19 cellular contexts compared by ENCODE assay signal in the genomic region with DNA sequence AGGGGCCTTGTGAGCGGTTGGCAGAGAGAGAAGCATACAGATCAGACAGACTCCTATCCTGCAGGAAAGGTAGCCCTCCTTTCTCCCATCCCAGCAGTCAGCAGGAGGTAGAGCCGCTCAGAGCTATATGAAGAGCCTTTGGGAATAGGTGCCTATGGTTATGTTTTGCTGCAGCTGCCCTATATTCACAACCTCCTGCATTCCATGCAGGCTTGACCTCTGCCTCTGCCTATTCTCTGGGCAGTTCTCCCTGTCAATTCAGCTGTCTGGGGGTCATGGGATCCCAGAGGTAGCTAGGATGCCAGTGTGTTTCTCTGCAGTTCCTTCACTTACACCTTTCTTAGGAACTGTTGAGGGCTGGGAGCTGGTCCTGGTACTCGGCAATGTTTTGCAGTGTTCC.
"Had no signal": no experiment of that assay in that cellular context is flagged by ENCODE, and none has a peak within 500 bp of the region (broad histone marks: within the 10 kb centered on the region; RNA-seq: fewer than 3 reads in every experiment).

No MANE protein-coding gene starts in this region.

- H3K4me1 Mint-ChIP-seq: stimulated activated naive CD8-positive, alpha-beta T cell treated with anti-CD3 and anti-CD28 coated beads, Interleukin-15, amount 100 ng/mL, for 72 hours had no signal

- H3K9me3 ChIP-seq: prostate gland had no signal

- H3K4me3 Mint-ChIP-seq: activated CD4-positive, alpha-beta T cell treated with anti-CD3 and anti-CD28 coated beads, Interleukin-2, amount 10 ng/mL, durations not matched to agents 24 days and 14 days; activated CD8-positive, alpha-beta T cell treated with anti-CD3 and anti-CD28 coated beads, Interleukin-2, amount 10 ng/mL, durations not matched to agents 7 days and 5 days; activated naive CD8-positive, alpha-beta T cell; activated T-cell treated with anti-CD3 and anti-CD28 coated beads, Interleukin-2, amount 50 U/mL, for 72 hours; central memory CD8-positive, alpha-beta T cell; effector memory CD8-positive, alpha-beta T cell; memory B cell; natural killer cell; stimulated activated naive CD8-positive, alpha-beta T cell treated with anti-CD3 and anti-CD28 coated beads, Interleukin-15, amount 100 ng/mL, for 72 hours; T-helper 2 cell treated with Interferon-gamma antibody and Interleukin-4, amounts not matched to agents 5 μg/mL and 100 μg/mL, for 36 hours had no signal

- ATAC-seq: activated CD8-positive, alpha-beta T cell treated with anti-CD3 and anti-CD28 coated beads, Interleukin-2, amount 10 ng/mL, durations not matched to agents 7 days and 5 days; activated T-cell treated with anti-CD3 and anti-CD28 coated beads, Interleukin-2, amount 50 U/mL, for 72 hours; effector memory CD8-positive, alpha-beta T cell; gastrocnemius medialis; heart right ventricle; natural killer cell; sciatic nerve; stimulated activated naive CD8-positive, alpha-beta T cell treated with anti-CD3 and anti-CD28 coated beads, Interleukin-15, amount 100 ng/mL, for 72 hours had no signal

- H3K27me3 ChIP-seq: gastrocnemius medialis, heart right ventricle had no signal

- H3K4me1 ChIP-seq: prostate gland had no signal

- H3K27ac ChIP-seq: gastrocnemius medialis, prostate gland had no signal

- H3K4me3 ChIP-seq: gastrocnemius medialis, heart right ventricle, left ventricle myocardium inferior, prostate gland had no signal

- H3K27me3 Mint-ChIP-seq: activated CD4-positive, alpha-beta T cell treated with anti-CD3 and anti-CD28 coated beads, Interleukin-2, amount 10 ng/mL, durations not matched to agents 24 days and 14 days; activated naive CD8-positive, alpha-beta T cell; central memory CD8-positive, alpha-beta T cell; effector memory CD8-positive, alpha-beta T cell; memory B cell; stimulated activated naive CD8-positive, alpha-beta T cell treated with anti-CD3 and anti-CD28 coated beads, Interleukin-15, amount 100 ng/mL, for 72 hours had no signal

- H3K27ac Mint-ChIP-seq: activated CD4-positive, alpha-beta T cell treated with anti-CD3 and anti-CD28 coated beads, Interleukin-2, amount 10 ng/mL, durations not matched to agents 24 days and 14 days; activated CD8-positive, alpha-beta T cell treated with anti-CD3 and anti-CD28 coated beads, Interleukin-2, amount 10 ng/mL, durations not matched to agents 7 days and 5 days; activated naive CD8-positive, alpha-beta T cell; activated T-cell treated with anti-CD3 and anti-CD28 coated beads, Interleukin-2, amount 50 U/mL, for 72 hours; effector memory CD8-positive, alpha-beta T cell; memory B cell; natural killer cell; stimulated activated naive CD8-positive, alpha-beta T cell treated with anti-CD3 and anti-CD28 coated beads, Interleukin-15, amount 100 ng/mL, for 72 hours; T-helper 2 cell treated with Interferon-gamma antibody and Interleukin-4, amounts not matched to agents 5 μg/mL and 100 μg/mL, for 36 hours had no signal

- H3K9me3 Mint-ChIP-seq: effector memory CD8-positive, alpha-beta T cell had no signal

- H3K36me3 ChIP-seq: gastrocnemius medialis, heart right ventricle, left ventricle myocardium inferior, prostate gland had no signal

- DNase-seq: activated CD4-positive, alpha-beta T cell treated with anti-CD3 and anti-CD28 coated beads, Interleukin-2, amount 10 ng/mL, durations not matched to agents 24 days and 14 days; activated CD4-positive, CD25-positive, alpha-beta regulatory T cell; activated CD8-positive, alpha-beta memory T cell treated with anti-CD3 and anti-CD28 coated beads, Interleukin-2, amount 50 U/mL, for 48 hours; activated CD8-positive, alpha-beta T cell treated with anti-CD3 and anti-CD28 coated beads, Interleukin-2, amount 10 ng/mL, durations not matched to agents 7 days and 5 days; activated gamma-delta T cell; activated T-cell treated with anti-CD3 and anti-CD28 coated beads, Interleukin-2, amount 50 U/mL, for 72 hours; amniotic stem cell; effector memory CD8-positive, alpha-beta T cell; gastrocnemius medialis; heart right ventricle; left ventricle myocardium inferior; natural killer cell; stimulated activated naive CD8-positive, alpha-beta T cell treated with anti-CD3 and anti-CD28 coated beads, Interleukin-15, amount 100 ng/mL, for 72 hours had no signal
